13 cellular contexts compared by ENCODE assay signal in genomic region chr2:224579411-224579810, GRCh38. TPM values are rescaled to one million over a fixed set of nuclear protein-coding genes. Genes with fewer than 3 reads are reported as not detected.
A peak's percentile ranks its signal among the peaks of the same experiment; 100 is the strongest.
DNase-seq lines count a peak whose midpoint lies in the region; ATAC-seq and TF ChIP-seq lines count a peak whose summit lies in the region.
"Had no signal": no experiment of that assay in that cellular context is flagged by ENCODE, and none has a peak within 500 bp of the region (broad histone marks: within the 10 kb centered on the region; RNA-seq: fewer than 3 reads in every experiment).

No MANE protein-coding gene starts in this region.

- H4K8ac ChIP-seq in mesendoderm (ENCODE audit: low read depth, low read length): no peak overlapping the region

- POLR2A ChIA-PET in CD8-positive, alpha-beta T cell (lab: Charles Lee): interaction anchor here (1.0 to 1.2 kb wide), 2 partner anchors 12 to 42 kb away, joined by 3 read pairs; no protein-coding TSS in a partner anchor
- POLR2A ChIA-PET in GM10248 (lab: Yijun Ruan, JAX): no interaction called here

- H3K79me1 ChIP-seq in mesendoderm (ENCODE audit: low read length): peaks cover 5% of the 10 kb centered on the region

- in situ Hi-C loops in astrocyte of the spinal cord (cut with HindIII; ENCODE audit: low sequenced_read_pairs): no loop called here

- no peak overlapping the region for H3K4ac ChIP-seq in mesendoderm (ENCODE audit: low read depth, low read length)

- no peak overlapping the region for H3K18ac ChIP-seq in mesendoderm (ENCODE audit: low read length)

- H3K23ac ChIP-seq in mesendoderm (ENCODE audit: low read length): no peak overlapping the region

- no peak overlapping the region for H2BK120ac ChIP-seq in mesendoderm (ENCODE audit: low read depth, low read length)

- H3K27ac ChIP-seq in CD8-positive, alpha-beta T cell (ENCODE audit: low read depth, low read length): no peak overlapping the region
- H3K27ac ChIP-seq in mesendoderm (ENCODE audit: low read depth, low read length) (no peak overlapping the region), stomach (no peak overlapping the region)
- H3K27ac ChIP-seq: vagina had no signal

- no peak for TF ChIP-seq POLR2A in stomach (IDR thresholded peaks at IDR 0.05)

- H3K27me3 ChIP-seq in CD8-positive, alpha-beta T cell (ENCODE audit: insufficient read depth, low read length): no peaks in the 10 kb centered on the region
- H3K27me3 ChIP-seq in mesendoderm (ENCODE audit: insufficient read depth, low read length, poor library complexity) (no peaks in the 10 kb centered on the region), stomach (no peaks in the 10 kb centered on the region)
- H3K27me3 ChIP-seq: gastrocnemius medialis, vagina had no signal

- H3K36me3 Mint-ChIP-seq in CD8-positive, alpha-beta T cell: peaks cover 15% of the 10 kb centered on the region

- no peaks in the 10 kb centered on the region for H3K9me3 Mint-ChIP-seq in CD8-positive, alpha-beta T cell
- H3K9me3 Mint-ChIP-seq: activated T-helper 1 cell treated with anti-CD3 and anti-CD28 coated beads, Interleukin-12 subunit alpha, Interleukin-12 subunit beta, Interleukin-2, Interleukin-4 antibody, amounts not matched to agents 30 ng/mL and 10 ng/mL and 1 ng/mL, durations not matched to agents 14 hours and 24 hours and 36 hours had no signal

- peaks cover 76% of the 10 kb centered on the region for H3K79me2 ChIP-seq in mesendoderm (ENCODE audit: control insufficient read depth, insufficient read depth, low read length)

- H3K9me3 ChIP-seq in CD8-positive, alpha-beta T cell (ENCODE audit: low read length): no peaks in the 10 kb centered on the region
- H3K9me3 ChIP-seq in stomach: no peaks in the 10 kb centered on the region
- H3K9me3 ChIP-seq: gastrocnemius medialis, vagina had no signal

- no peak overlapping the region for H3K4me2 ChIP-seq in mesendoderm (ENCODE audit: low read length)

- no peak for TF ChIP-seq EP300 in stomach (IDR thresholded peaks at IDR 0.05)

- no peaks in the 10 kb centered on the region for H3K27me3 Mint-ChIP-seq in CD8-positive, alpha-beta T cell (ENCODE audit: low read depth)

- no peak overlapping the region for H3K4me3 ChIP-seq in CD8-positive, alpha-beta T cell (ENCODE audit: low read depth, low read length)
- H3K4me3 ChIP-seq in astrocyte of the spinal cord (ENCODE audit: low read depth, low read length) (no peak overlapping the region), mesendoderm (ENCODE audit: low read length) (no peak overlapping the region), stomach (peak overlapping the region in 1 of 4 donors; percentile 23)
- H3K4me3 ChIP-seq: gastrocnemius medialis, vagina had no signal

- H3K4me1 ChIP-seq in CD8-positive, alpha-beta T cell (ENCODE audit: insufficient read depth, low read length): peaks cover 85% of the 10 kb centered on the region
- H3K4me1 ChIP-seq in mesendoderm (ENCODE audit: control insufficient read depth, low read depth, low read length) (peaks cover 6% of the 10 kb centered on the region), stomach (peaks cover 54 to 96% (median 81%) of the 10 kb centered on the region in 4 donors)

- H3K27ac Mint-ChIP-seq in CD8-positive, alpha-beta T cell: peak overlapping the region; percentile 1
- H3K27ac Mint-ChIP-seq: activated T-helper 1 cell treated with anti-CD3 and anti-CD28 coated beads, Interleukin-12 subunit alpha, Interleukin-12 subunit beta, Interleukin-2, Interleukin-4 antibody, amounts not matched to agents 30 ng/mL and 10 ng/mL and 1 ng/mL, durations not matched to agents 14 hours and 24 hours and 36 hours had no signal

- H2BK15ac ChIP-seq in mesendoderm (replicated peaks; ENCODE audit: low read depth): no peak overlapping the region

- H3K56ac ChIP-seq in mesendoderm (ENCODE audit: low read length): no peak overlapping the region

- DNase-seq in CD8-positive, alpha-beta T cell: no peak
- DNase-seq in LHCN-M2 (ENCODE audit: low read depth) (peak; percentile 35), astrocyte of the spinal cord (ENCODE audit: low read depth, low spot score) (peak; percentile 40), mesendoderm (peak; percentile 36), DMS153 (lab: John Stamatoyannopoulos, UW) (no peak), GM10248 (ENCODE audit: extremely low spot score) (no peak), stomach (no peak)
- DNase-seq: gastrocnemius medialis, NCI-H1105 had no signal

- no peaks in the 10 kb centered on the region for H3K36me3 ChIP-seq in CD8-positive, alpha-beta T cell (ENCODE audit: insufficient read depth, low read length)
- H3K36me3 ChIP-seq in mesendoderm (ENCODE audit: control insufficient read depth, insufficient read depth, low read length) (no peaks in the 10 kb centered on the region), stomach (no peaks in the 10 kb centered on the region)
- H3K36me3 ChIP-seq: gastrocnemius medialis, vagina had no signal

- intact Hi-C loops in CD8-positive, alpha-beta T cell (cut with DNase I, micrococcal nuclease): loop anchor here in 1 of 2 experiments (2.0 to 10.0 kb wide), 2 partner anchors 17 to 55 kb away; no protein-coding TSS in a partner anchor
- intact Hi-C loops in stomach (cut with DNase I; ENCODE audit: low total_unique reads): no loop called here

- H3K9ac ChIP-seq in mesendoderm (ENCODE audit: low read length): no peak overlapping the region

- peaks cover 90% of the 10 kb centered on the region for H3K4me1 Mint-ChIP-seq in CD8-positive, alpha-beta T cell (ENCODE audit: low read depth)

- no peak overlapping the region for H2AK5ac ChIP-seq in mesendoderm (ENCODE audit: low read length)

- peak; percentile 18 for ATAC-seq in CD8-positive, alpha-beta T cell
- no peak for ATAC-seq in HG02642 (IDR thresholded peaks at IDR 0.05; ENCODE audit: poor library complexity, unreplicated experiment)
- ATAC-seq: gastrocnemius medialis, Right ventricle myocardium inferior had no signal

- CTCF ChIA-PET in CD8-positive, alpha-beta T cell (lab: Charles Lee): interaction anchor here (1.3 kb wide), 1 partner anchor 71 kb away, joined by 4 read pairs; no protein-coding TSS in a partner anchor
- CTCF ChIA-PET in GM10248 (lab: Yijun Ruan, JAX): interaction anchor here (0.8 to 1.4 kb wide), 8 partner anchors 9 to 51 kb away, joined by 3 to 4 read pairs (median 3); no protein-coding TSS in a partner anchor

- no peak overlapping the region for H4K5ac ChIP-seq in mesendoderm (ENCODE audit: low read length)

- no peak for TF ChIP-seq CTCF in CD8-positive, alpha-beta T cell (IDR thresholded peaks at IDR 0.05)
- TF ChIP-seq CTCF in astrocyte of the spinal cord (IDR thresholded peaks at IDR 0.05; ENCODE audit: low read depth, low read length): no peak
- no peak for TF ChIP-seq CTCF in GM10248 (IDR thresholded peaks at IDR 0.05; ENCODE audit: control extremely low read depth, extremely low read depth, low read depth, missing control alignments)
- no peak for TF ChIP-seq CTCF in stomach (IDR thresholded peaks at IDR 0.05)

- no peak overlapping the region for H2BK5ac ChIP-seq in mesendoderm (ENCODE audit: low read length)

- no CpG with 5 or more reads among the region's 2 CpGs for WGBS in mesendoderm (ENCODE audit: extremely low coverage, insufficient coverage, low lambda C conversion rate)
- 9 to 18% (median 15%) methylated on average over 2 of the region's 2 CpGs for WGBS in stomach, 5 donors

- H3K4me3 Mint-ChIP-seq in CD8-positive, alpha-beta T cell: peak overlapping the region; percentile 69
- H3K4me3 Mint-ChIP-seq: activated T-helper 1 cell treated with anti-CD3 and anti-CD28 coated beads, Interleukin-12 subunit alpha, Interleukin-12 subunit beta, Interleukin-2, Interleukin-4 antibody, amounts not matched to agents 30 ng/mL and 10 ng/mL and 1 ng/mL, durations not matched to agents 14 hours and 24 hours and 36 hours had no signal

RNA-seq across cellular contexts. Expression of gene CUL3, which starts 5.8 kb away (rescaled TPM):
- 100 to 1,000 TPM; 119 to 121 TPM for total RNA-seq in CD8-positive, alpha-beta T cell
- total RNA-seq in LHCN-M2 (2014; rRNA removed): 57.3 and 59.2 TPM in 2 replicates
- 42.3 TPM for polyA plus RNA-seq in LHCN-M2 (2012)
- polyA plus RNA-seq in mesendoderm (2013, experiment 1 of 2): 101 TPM
- polyA plus RNA-seq in mesendoderm (2013, experiment 2 of 2): 102 TPM
- 100 to 1,000 TPM in 1 of 5 donors, 10 to 100 TPM in 2, 1 to 10 TPM in 2; 6.1 to 155 (median 18.7) TPM for total RNA-seq in stomach
- polyA plus RNA-seq in stomach: 10 to 100 TPM; 52.8 to 72.1 (median 53.6) TPM

Comparison
In these comparisons a context has a peak if more than half of its experiments do, and no peak if none do; other contexts are left out.
1. DNase-seq: peak in LHCN-M2 (single experiment), astrocyte of the spinal cord (single experiment) and mesendoderm (single experiment); none in CD8-positive, alpha-beta T cell (0 of 7), DMS153 (single experiment), GM10248 (single experiment) and stomach (single experiment).